In the genomic region with DNA sequence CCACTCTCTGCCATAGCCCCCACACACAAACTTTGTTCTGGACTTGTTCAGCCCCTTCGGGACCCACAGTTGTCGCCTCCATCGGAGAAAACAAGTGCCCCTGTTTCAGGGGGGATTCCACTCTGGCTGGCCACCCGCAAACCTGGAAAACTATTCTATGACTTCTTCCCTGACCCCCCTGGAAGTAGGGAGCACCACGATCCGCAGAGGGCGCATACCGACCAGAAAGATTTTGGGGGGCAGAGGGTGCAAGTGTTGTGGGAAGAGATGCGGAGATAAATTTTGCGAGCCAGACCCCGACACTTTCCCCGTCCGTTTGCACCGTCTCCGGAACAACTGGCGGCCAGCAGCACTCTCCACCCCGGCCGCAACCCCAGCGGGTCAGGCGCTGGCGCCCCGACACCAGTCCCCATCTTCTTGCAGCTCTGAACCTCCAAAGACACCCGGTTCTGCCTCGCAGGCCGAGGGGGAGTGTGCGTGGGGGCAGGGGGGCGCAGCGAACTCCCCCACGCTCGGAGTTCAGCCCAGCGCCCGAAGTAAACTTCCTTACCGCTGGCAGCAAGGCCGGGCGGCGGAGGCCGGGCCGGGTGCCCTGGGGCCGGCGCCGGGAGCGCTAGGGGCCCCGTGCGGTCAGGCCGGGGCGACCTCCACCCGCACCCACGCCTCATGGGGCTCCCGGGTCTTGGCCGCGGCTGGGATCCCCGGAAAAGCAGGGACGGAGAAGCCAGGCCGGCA, we compare ENCODE assay signal across 1 cellular context.
A peak's percentile ranks its signal among the peaks of the same experiment; 100 is the strongest.
TF ChIP-seq lines count a peak whose summit lies in the region.

No MANE protein-coding gene starts in this region.

TF ChIP-seq in HepG2, 621 proteins besides CTCF, POLR2A, EP300 and RAD21 (continued from another document and continues in another):
- TF ChIP-seq, protein P1, sequence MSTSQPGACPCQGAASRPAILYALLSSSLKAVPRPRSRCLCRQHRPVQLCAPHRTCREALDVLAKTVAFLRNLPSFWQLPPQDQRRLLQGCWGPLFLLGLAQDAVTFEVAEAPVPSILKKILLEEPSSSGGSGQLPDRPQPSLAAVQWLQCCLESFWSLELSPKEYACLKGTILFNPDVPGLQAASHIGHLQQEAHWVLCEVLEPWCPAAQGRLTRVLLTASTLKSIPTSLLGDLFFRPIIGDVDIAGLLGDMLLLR (CRISPR knock-in tag; IDR thresholded peaks at IDR 0.05): peak; percentile 57; the same call in 1 of the 2 replicates
- TF ChIP-seq, protein P2, sequence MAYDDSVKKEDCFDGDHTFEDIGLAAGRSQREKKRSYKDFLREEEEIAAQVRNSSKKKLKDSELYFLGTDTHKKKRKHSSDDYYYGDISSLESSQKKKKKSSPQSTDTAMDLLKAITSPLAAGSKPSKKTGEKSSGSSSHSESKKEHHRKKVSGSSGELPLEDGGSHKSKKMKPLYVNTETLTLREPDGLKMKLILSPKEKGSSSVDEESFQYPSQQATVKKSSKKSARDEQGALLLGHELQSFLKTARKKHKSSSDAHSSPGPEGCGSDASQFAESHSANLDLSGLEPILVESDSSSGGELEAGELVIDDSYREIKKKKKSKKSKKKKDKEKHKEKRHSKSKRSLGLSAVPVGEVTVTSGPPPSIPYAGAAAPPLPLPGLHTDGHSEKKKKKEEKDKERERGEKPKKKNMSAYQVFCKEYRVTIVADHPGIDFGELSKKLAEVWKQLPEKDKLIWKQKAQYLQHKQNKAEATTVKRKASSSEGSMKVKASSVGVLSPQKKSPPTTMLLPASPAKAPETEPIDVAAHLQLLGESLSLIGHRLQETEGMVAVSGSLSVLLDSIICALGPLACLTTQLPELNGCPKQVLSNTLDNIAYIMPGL (CRISPR knock-in tag; IDR thresholded peaks at IDR 0.05; ENCODE audit: borderline replicate concordance in 1 of 2, low read depth in 1 of 2): 0 out of 4 replicates have a peak, but pooled peaks of 1 of the 2 experiments have one; percentile 56
- no peak for TF ChIP-seq FOSL1 (CRISPR knock-in tag; IDR thresholded peaks at IDR 0.05; ENCODE audit: borderline replicate concordance)
- no peak for TF ChIP-seq PRPF4 (IDR thresholded peaks at IDR 0.05; ENCODE audit: low read depth, low read length, poor library complexity, severe bottlenecking)
- TF ChIP-seq KMT2B (CRISPR knock-in tag; IDR thresholded peaks at IDR 0.05): 0 out of 2 replicates have a peak, but pooled peaks have one; percentile 19
- no peak for TF ChIP-seq ZNF709 (CRISPR knock-in tag; IDR thresholded peaks at IDR 0.05)
- TF ChIP-seq, protein P3, sequence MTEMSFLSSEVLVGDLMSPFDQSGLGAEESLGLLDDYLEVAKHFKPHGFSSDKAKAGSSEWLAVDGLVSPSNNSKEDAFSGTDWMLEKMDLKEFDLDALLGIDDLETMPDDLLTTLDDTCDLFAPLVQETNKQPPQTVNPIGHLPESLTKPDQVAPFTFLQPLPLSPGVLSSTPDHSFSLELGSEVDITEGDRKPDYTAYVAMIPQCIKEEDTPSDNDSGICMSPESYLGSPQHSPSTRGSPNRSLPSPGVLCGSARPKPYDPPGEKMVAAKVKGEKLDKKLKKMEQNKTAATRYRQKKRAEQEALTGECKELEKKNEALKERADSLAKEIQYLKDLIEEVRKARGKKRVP (CRISPR knock-in tag; IDR thresholded peaks at IDR 0.05): no peak
- 0 out of 2 replicates have a peak, but pooled peaks have one; percentile 3 for TF ChIP-seq MTF2 (CRISPR knock-in tag; IDR thresholded peaks at IDR 0.05; ENCODE audit: borderline replicate concordance)
- peak; percentile 37; the same call in 1 of the 2 replicates for TF ChIP-seq KLF6 (CRISPR knock-in tag; IDR thresholded peaks at IDR 0.05)
- TF ChIP-seq, protein P4, sequence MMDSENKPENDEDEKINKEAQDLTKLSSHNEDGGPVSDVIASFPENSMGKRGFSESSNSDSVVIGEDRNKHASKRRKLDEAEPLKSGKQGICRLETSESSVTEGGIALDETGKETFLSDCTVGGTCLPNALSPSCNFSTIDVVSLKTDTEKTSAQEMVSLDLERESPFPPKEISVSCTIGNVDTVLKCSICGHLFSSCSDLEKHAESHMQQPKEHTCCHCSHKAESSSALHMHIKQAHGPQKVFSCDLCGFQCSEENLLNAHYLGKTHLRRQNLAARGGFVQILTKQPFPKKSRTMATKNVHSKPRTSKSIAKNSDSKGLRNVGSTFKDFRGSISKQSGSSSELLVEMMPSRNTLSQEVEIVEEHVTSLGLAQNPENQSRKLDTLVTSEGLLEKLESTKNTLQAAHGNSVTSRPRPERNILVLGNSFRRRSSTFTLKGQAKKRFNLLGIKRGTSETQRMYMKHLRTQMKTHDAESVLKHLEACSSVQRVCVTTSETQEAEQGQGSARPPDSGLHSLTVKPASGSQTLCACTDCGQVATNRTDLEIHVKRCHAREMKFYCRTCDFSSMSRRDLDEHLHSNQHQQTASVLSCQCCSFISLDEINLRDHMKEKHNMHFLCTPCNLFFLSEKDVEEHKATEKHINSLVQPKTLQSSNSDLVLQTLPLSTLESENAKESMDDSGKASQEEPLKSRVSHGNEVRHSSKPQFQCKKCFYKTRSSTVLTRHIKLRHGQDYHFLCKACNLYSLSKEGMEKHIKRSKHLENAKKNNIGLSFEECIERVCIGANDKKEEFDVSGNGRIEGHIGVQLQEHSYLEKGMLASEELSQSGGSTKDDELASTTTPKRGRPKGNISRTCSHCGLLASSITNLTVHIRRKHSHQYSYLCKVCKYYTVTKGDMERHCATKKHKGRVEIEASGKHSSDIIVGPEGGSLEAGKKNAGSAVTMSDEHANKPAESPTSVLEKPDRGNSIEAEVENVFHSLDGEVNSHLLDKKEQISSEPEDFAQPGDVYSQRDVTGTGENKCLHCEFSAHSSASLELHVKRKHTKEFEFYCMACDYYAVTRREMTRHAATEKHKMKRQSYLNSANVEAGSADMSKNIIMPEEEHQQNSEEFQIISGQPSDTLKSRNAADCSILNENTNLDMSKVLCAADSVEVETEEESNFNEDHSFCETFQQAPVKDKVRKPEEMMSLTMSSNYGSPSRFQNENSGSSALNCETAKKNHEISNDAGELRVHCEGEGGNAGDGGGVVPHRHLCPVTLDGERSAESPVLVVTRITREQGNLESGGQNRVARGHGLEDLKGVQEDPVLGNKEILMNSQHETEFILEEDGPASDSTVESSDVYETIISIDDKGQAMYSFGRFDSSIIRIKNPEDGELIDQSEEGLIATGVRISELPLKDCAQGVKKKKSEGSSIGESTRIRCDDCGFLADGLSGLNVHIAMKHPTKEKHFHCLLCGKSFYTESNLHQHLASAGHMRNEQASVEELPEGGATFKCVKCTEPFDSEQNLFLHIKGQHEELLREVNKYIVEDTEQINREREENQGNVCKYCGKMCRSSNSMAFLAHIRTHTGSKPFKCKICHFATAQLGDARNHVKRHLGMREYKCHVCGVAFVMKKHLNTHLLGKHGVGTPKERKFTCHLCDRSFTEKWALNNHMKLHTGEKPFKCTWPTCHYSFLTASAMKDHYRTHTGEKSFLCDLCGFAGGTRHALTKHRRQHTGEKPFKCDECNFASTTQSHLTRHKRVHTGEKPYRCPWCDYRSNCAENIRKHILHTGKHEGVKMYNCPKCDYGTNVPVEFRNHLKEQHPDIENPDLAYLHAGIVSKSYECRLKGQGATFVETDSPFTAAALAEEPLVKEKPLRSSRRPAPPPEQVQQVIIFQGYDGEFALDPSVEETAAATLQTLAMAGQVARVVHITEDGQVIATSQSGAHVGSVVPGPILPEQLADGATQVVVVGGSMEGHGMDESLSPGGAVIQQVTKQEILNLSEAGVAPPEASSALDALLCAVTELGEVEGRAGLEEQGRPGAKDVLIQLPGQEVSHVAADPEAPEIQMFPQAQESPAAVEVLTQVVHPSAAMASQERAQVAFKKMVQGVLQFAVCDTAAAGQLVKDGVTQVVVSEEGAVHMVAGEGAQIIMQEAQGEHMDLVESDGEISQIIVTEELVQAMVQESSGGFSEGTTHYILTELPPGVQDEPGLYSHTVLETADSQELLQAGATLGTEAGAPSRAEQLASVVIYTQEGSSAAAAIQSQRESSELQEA (CRISPR knock-in tag; IDR thresholded peaks at IDR 0.05; ENCODE audit: not compliant biosample characterization): no peak
- TF ChIP-seq ZFP62 (CRISPR knock-in tag; IDR thresholded peaks at IDR 0.05): no peak
- TF ChIP-seq ZSCAN29 (CRISPR knock-in tag; conservative IDR thresholded peaks at IDR 0.05): peak; percentile 44; the same call in 1 of the 2 replicates
- TF ChIP-seq, protein P5, sequence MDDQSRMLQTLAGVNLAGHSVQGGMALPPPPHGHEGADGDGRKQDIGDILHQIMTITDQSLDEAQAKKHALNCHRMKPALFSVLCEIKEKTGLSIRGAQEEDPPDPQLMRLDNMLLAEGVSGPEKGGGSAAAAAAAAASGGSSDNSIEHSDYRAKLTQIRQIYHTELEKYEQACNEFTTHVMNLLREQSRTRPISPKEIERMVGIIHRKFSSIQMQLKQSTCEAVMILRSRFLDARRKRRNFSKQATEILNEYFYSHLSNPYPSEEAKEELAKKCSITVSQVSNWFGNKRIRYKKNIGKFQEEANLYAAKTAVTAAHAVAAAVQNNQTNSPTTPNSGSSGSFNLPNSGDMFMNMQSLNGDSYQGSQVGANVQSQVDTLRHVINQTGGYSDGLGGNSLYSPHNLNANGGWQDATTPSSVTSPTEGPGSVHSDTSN (CRISPR knock-in tag; IDR thresholded peaks at IDR 0.05; ENCODE audit: borderline replicate concordance): no peak
- TF ChIP-seq ZFP90 (CRISPR knock-in tag; IDR thresholded peaks at IDR 0.05; ENCODE audit: borderline replicate concordance): 0 out of 2 replicates have a peak, but pooled peaks have one; percentile 47
- TF ChIP-seq KLF9 (CRISPR knock-in tag; IDR thresholded peaks at IDR 0.05; ENCODE audit: low read depth): no peak
- TF ChIP-seq, protein P6, sequence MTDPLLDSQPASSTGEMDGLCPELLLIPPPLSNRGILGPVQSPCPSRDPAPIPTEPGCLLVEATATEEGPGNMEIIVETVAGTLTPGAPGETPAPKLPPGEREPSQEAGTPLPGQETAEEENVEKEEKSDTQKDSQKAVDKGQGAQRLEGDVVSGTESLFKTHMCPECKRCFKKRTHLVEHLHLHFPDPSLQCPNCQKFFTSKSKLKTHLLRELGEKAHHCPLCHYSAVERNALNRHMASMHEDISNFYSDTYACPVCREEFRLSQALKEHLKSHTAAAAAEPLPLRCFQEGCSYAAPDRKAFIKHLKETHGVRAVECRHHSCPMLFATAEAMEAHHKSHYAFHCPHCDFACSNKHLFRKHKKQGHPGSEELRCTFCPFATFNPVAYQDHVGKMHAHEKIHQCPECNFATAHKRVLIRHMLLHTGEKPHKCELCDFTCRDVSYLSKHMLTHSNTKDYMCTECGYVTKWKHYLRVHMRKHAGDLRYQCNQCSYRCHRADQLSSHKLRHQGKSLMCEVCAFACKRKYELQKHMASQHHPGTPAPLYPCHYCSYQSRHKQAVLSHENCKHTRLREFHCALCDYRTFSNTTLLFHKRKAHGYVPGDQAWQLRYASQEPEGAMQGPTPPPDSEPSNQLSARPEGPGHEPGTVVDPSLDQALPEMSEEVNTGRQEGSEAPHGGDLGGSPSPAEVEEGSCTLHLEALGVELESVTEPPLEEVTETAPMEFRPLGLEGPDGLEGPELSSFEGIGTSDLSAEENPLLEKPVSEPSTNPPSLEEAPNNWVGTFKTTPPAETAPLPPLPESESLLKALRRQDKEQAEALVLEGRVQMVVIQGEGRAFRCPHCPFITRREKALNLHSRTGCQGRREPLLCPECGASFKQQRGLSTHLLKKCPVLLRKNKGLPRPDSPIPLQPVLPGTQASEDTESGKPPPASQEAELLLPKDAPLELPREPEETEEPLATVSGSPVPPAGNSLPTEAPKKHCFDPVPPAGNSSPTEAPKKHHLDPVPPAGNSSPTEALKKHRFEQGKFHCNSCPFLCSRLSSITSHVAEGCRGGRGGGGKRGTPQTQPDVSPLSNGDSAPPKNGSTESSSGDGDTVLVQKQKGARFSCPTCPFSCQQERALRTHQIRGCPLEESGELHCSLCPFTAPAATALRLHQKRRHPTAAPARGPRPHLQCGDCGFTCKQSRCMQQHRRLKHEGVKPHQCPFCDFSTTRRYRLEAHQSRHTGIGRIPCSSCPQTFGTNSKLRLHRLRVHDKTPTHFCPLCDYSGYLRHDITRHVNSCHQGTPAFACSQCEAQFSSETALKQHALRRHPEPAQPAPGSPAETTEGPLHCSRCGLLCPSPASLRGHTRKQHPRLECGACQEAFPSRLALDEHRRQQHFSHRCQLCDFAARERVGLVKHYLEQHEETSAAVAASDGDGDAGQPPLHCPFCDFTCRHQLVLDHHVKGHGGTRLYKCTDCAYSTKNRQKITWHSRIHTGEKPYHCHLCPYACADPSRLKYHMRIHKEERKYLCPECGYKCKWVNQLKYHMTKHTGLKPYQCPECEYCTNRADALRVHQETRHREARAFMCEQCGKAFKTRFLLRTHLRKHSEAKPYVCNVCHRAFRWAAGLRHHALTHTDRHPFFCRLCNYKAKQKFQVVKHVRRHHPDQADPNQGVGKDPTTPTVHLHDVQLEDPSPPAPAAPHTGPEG (CRISPR knock-in tag; IDR thresholded peaks at IDR 0.05): no peak; the same call in 1 of the 2 replicates
- TF ChIP-seq JUND (CRISPR knock-in tag; IDR thresholded peaks at IDR 0.05): no peak
- TF ChIP-seq, protein P7, sequence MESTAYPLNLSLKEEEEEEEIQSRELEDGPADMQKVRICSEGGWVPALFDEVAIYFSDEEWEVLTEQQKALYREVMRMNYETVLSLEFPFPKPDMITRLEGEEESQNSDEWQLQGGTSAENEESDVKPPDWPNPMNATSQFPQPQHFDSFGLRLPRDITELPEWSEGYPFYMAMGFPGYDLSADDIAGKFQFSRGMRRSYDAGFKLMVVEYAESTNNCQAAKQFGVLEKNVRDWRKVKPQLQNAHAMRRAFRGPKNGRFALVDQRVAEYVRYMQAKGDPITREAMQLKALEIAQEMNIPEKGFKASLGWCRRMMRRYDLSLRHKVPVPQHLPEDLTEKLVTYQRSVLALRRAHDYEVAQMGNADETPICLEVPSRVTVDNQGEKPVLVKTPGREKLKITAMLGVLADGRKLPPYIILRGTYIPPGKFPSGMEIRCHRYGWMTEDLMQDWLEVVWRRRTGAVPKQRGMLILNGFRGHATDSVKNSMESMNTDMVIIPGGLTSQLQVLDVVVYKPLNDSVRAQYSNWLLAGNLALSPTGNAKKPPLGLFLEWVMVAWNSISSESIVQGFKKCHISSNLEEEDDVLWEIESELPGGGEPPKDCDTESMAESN (CRISPR knock-in tag; conservative IDR thresholded peaks at IDR 0.05): 0 out of 2 replicates have a peak, but pooled peaks have one; percentile 17
- TF ChIP-seq ESRRA (CRISPR knock-in tag; IDR thresholded peaks at IDR 0.05; ENCODE audit: low read depth): no peak
- TF ChIP-seq SRF (IDR thresholded peaks at IDR 0.05; ENCODE audit: low read depth, low read length): no peak
- 0 out of 2 replicates have a peak, but pooled peaks have one; percentile 37 for TF ChIP-seq ZSCAN20 (CRISPR knock-in tag; IDR thresholded peaks at IDR 0.05; ENCODE audit: borderline replicate concordance)
- TF ChIP-seq ZNF205 (CRISPR knock-in tag; IDR thresholded peaks at IDR 0.05): no peak
- no peak for TF ChIP-seq ZNF331 (CRISPR knock-in tag; IDR thresholded peaks at IDR 0.05)
- TF ChIP-seq, protein P8, sequence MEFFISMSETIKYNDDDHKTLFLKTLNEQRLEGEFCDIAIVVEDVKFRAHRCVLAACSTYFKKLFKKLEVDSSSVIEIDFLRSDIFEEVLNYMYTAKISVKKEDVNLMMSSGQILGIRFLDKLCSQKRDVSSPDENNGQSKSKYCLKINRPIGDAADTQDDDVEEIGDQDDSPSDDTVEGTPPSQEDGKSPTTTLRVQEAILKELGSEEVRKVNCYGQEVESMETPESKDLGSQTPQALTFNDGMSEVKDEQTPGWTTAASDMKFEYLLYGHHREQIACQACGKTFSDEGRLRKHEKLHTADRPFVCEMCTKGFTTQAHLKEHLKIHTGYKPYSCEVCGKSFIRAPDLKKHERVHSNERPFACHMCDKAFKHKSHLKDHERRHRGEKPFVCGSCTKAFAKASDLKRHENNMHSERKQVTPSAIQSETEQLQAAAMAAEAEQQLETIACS (CRISPR knock-in tag; IDR thresholded peaks at IDR 0.05): no peak
- no peak for TF ChIP-seq SMYD3 (CRISPR knock-in tag; IDR thresholded peaks at IDR 0.05)
- no peak for TF ChIP-seq ZNF644 (CRISPR knock-in tag; IDR thresholded peaks at IDR 0.05; ENCODE audit: low read depth)
- peak; percentile 27 for TF ChIP-seq AGO1 (IDR thresholded peaks at IDR 0.05; ENCODE audit: low read depth, low read length, poor library complexity, severe bottlenecking)
- TF ChIP-seq ZSCAN30 (CRISPR knock-in tag; IDR thresholded peaks at IDR 0.05): no peak
